In the genomic region with DNA sequence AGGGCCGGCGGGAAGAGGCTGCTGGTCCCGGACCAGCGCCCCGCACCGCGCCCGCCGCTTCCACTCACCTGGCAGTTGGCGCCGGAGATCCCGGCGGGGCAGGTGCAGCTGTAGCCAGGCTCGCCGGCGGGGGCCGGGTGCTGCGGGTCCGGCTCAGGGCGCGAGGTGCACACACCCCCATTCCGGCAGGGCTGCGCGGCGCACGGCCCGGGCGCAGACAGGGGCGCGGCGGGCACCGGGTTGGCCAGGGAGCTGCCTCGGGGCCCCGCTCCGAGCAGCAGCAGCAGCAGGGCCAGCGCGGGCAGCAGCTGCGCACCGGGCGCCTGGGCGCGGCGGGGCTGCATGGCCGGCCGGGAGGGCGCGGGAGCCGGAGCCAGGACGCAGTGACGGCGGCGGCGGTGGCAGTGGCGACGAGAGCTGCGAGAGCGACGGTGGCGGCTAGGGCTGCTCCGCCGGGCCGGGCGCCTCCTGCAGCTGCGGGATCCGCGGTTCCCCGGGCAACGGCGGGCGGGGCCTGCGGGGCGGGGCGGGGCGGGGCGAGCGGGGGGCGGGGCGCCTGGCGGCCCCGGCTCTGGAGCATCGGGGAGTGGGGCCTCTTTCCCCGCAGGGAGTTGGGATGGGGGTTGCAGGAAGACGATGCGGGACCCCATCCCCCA, we compare ENCODE assay signal across 8 cellular contexts. TPM values are rescaled to one million over a fixed set of nuclear protein-coding genes. Genes with fewer than 3 reads are reported as not detected.
A peak's percentile ranks its signal among the peaks of the same experiment; 100 is the strongest.
DNase-seq lines count a peak whose midpoint lies in the region; ATAC-seq, FAIRE-seq and TF ChIP-seq lines count a peak whose summit lies in the region.
"Had no signal": no experiment of that assay in that cellular context is flagged by ENCODE, and none has a peak within 500 bp of the region (broad histone marks: within the 10 kb centered on the region; RNA-seq: fewer than 3 reads in every experiment).

A gene with protein sequence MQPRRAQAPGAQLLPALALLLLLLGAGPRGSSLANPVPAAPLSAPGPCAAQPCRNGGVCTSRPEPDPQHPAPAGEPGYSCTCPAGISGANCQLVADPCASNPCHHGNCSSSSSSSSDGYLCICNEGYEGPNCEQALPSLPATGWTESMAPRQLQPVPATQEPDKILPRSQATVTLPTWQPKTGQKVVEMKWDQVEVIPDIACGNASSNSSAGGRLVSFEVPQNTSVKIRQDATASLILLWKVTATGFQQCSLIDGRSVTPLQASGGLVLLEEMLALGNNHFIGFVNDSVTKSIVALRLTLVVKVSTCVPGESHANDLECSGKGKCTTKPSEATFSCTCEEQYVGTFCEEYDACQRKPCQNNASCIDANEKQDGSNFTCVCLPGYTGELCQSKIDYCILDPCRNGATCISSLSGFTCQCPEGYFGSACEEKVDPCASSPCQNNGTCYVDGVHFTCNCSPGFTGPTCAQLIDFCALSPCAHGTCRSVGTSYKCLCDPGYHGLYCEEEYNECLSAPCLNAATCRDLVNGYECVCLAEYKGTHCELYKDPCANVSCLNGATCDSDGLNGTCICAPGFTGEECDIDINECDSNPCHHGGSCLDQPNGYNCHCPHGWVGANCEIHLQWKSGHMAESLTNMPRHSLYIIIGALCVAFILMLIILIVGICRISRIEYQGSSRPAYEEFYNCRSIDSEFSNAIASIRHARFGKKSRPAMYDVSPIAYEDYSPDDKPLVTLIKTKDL (minus strand): TSS at position 476 of the 656 bp plus-strand sequence. CDS start 132 bp downstream, at position 344.

- peaks cover 69% of the 10 kb centered on the region for H3K27me3 Mint-ChIP-seq in activated CD4-positive, alpha-beta memory T cell treated with anti-CD3 and anti-CD28 coated beads, Interleukin-2, amount 10 ng/mL, durations not matched to agents 7 days and 5 days

- H3K9me3 Mint-ChIP-seq in activated CD4-positive, alpha-beta memory T cell treated with anti-CD3 and anti-CD28 coated beads, Interleukin-2, amount 10 ng/mL, durations not matched to agents 7 days and 5 days, result no peaks in the 10 kb centered on the region
- H3K9me3 Mint-ChIP-seq: dendritic cell treated with granulocyte-macrophage colony-stimulating factor and Interleukin-4, amounts not matched to agents 40 ng/mL and 50 ng/mL, for 4 days had no signal

- no peak for FAIRE-seq in GM18507 (lab: Jason Lieb, UNC)

- peak within 1 kb of the TSS; percentile 16 for H3K4me3 Mint-ChIP-seq in activated CD4-positive, alpha-beta memory T cell treated with anti-CD3 and anti-CD28 coated beads, Interleukin-2, amount 10 ng/mL, durations not matched to agents 7 days and 5 days
- H3K4me3 Mint-ChIP-seq: dendritic cell treated with granulocyte-macrophage colony-stimulating factor and Interleukin-4, amounts not matched to agents 40 ng/mL and 50 ng/mL, for 4 days had no signal

- H3K4me1 ChIP-seq in mucosa of rectum (ENCODE audit: control insufficient read depth in 2 of 2, insufficient read depth in 2 of 2, low read length in 2 of 2), result peaks cover 3 to 6% of the 10 kb centered on the region in 2 donors
- peaks cover 0 to 24% (median 21%) of the 10 kb centered on the region in 4 donors for H3K4me1 ChIP-seq in tibial artery

- peaks cover 13% of the 10 kb centered on the region for H3K4me1 Mint-ChIP-seq in activated CD4-positive, alpha-beta memory T cell treated with anti-CD3 and anti-CD28 coated beads, Interleukin-2, amount 10 ng/mL, durations not matched to agents 7 days and 5 days

- H3K27ac Mint-ChIP-seq in activated CD4-positive, alpha-beta memory T cell treated with anti-CD3 and anti-CD28 coated beads, Interleukin-2, amount 10 ng/mL, durations not matched to agents 7 days and 5 days, result no peak within 1 kb of the TSS
- H3K27ac Mint-ChIP-seq: dendritic cell treated with granulocyte-macrophage colony-stimulating factor and Interleukin-4, amounts not matched to agents 40 ng/mL and 50 ng/mL, for 4 days had no signal

- POLR2A ChIA-PET in activated CD4-positive, alpha-beta memory T cell treated with anti-CD3 and anti-CD28 coated beads, Interleukin-2, amount 10 ng/mL, durations not matched to agents 7 days and 5 days (lab: Charles Lee), result no interaction called here

- H3K27ac ChIP-seq in mucosa of rectum (ENCODE audit: low read depth in 2 of 2, low read length in 2 of 2) (no peak within 1 kb of the TSS), tibial artery (no peak within 1 kb of the TSS)

- TF ChIP-seq CTCF in epithelial cell of esophagus (IDR thresholded peaks at IDR 0.05; ENCODE audit: insufficient read depth, low read depth, low read length, missing control alignments) (no peak), tibial artery (IDR thresholded peaks at IDR 0.05) (no peak)

- intact Hi-C loops in tibial artery (cut with DNase I; ENCODE audit: low total_unique reads), result no loop called here

- H3K4me3 ChIP-seq in epithelial cell of esophagus (ENCODE audit: low read length) (peak within 1 kb of the TSS; percentile 26), mucosa of rectum (ENCODE audit: low read length in 2 of 2) (peak within 1 kb of the TSS; percentile 41 to 53), tibial artery (peak within 1 kb of the TSS; percentile 18 to 34)

- peaks cover 48 to 53% of the 10 kb centered on the region in 2 donors for H3K27me3 ChIP-seq in mucosa of rectum (ENCODE audit: control insufficient read depth in 2 of 2, insufficient read depth in 2 of 2, low read length in 2 of 2)
- peaks cover 6 to 71% of the 10 kb centered on the region in 2 donors for H3K27me3 ChIP-seq in tibial artery

- peaks cover 3% of the 10 kb centered on the region for H3K36me3 Mint-ChIP-seq in activated CD4-positive, alpha-beta memory T cell treated with anti-CD3 and anti-CD28 coated beads, Interleukin-2, amount 10 ng/mL, durations not matched to agents 7 days and 5 days (ENCODE audit: low read depth)

- no peak within 1 kb of the TSS for H3K9ac ChIP-seq in mucosa of rectum (ENCODE audit: low read depth in 1 of 2, low read length in 2 of 2)

- H3K36me3 ChIP-seq in mucosa of rectum (ENCODE audit: control insufficient read depth in 2 of 2, insufficient read depth in 2 of 2, low read length in 2 of 2), result no peaks in the 10 kb centered on the region
- H3K36me3 ChIP-seq in tibial artery, result no peaks in the 10 kb centered on the region

- DNase-seq in GM18507 (ENCODE audit: extremely low spot score, insufficient read length, low read depth) (peak; percentile 30), NCI-H2107 treated with DMSO at 0.1 percent for 48 hours (lab: John Stamatoyannopoulos, UW; ENCODE audit: unreplicated experiment) (peak; percentile 4), epithelial cell of esophagus (ENCODE audit: low read depth) (peak; percentile 30), tibial artery (no peak)
- peak; percentile 64 for DNase-seq in activated CD4-positive, alpha-beta memory T cell treated with anti-CD3 and anti-CD28 coated beads, Interleukin-2, amount 10 ng/mL, durations not matched to agents 7 days and 5 days

- CTCF ChIA-PET in activated CD4-positive, alpha-beta memory T cell treated with anti-CD3 and anti-CD28 coated beads, Interleukin-2, amount 10 ng/mL, durations not matched to agents 7 days and 5 days (lab: Charles Lee), result no interaction called here

- ATAC-seq in HG02642 (IDR thresholded peaks at IDR 0.05; ENCODE audit: poor library complexity, unreplicated experiment), result peak; percentile 86

- H3K9me3 ChIP-seq in mucosa of rectum (ENCODE audit: control insufficient read depth in 2 of 2, low read length in 2 of 2) (no peaks in the 10 kb centered on the region), tibial artery (no peaks in the 10 kb centered on the region)

RNA-seq across cellular contexts. Expression of the gene that starts here (rescaled TPM):
- not detected for total RNA-seq in activated CD4-positive, alpha-beta memory T cell treated with anti-CD3 and anti-CD28 coated beads, Interleukin-2, amount 10 ng/mL, durations not matched to agents 7 days and 5 days

Comparison
In these comparisons a context has a peak if more than half of its experiments do, and no peak if none do; other contexts are left out.
1. Peak in DNase-seq in activated CD4-positive, alpha-beta memory T cell treated with anti-CD3 and anti-CD28 coated beads, Interleukin-2, amount 10 ng/mL, durations not matched to agents 7 days and 5 days; RNA of the gene not detected or under 1 TPM.
2. DNase-seq: peak in GM18507 (single experiment), NCI-H2107 treated with DMSO at 0.1 percent for 48 hours (single experiment) and epithelial cell of esophagus (single experiment); none in tibial artery (0 of 2).
3. Peak in every context shown above with its lines, with median percentiles within 50 percentile points of each other: H3K4me3 ChIP-seq.